ENCODE assay signal across 8 cellular contexts in the genomic region with DNA sequence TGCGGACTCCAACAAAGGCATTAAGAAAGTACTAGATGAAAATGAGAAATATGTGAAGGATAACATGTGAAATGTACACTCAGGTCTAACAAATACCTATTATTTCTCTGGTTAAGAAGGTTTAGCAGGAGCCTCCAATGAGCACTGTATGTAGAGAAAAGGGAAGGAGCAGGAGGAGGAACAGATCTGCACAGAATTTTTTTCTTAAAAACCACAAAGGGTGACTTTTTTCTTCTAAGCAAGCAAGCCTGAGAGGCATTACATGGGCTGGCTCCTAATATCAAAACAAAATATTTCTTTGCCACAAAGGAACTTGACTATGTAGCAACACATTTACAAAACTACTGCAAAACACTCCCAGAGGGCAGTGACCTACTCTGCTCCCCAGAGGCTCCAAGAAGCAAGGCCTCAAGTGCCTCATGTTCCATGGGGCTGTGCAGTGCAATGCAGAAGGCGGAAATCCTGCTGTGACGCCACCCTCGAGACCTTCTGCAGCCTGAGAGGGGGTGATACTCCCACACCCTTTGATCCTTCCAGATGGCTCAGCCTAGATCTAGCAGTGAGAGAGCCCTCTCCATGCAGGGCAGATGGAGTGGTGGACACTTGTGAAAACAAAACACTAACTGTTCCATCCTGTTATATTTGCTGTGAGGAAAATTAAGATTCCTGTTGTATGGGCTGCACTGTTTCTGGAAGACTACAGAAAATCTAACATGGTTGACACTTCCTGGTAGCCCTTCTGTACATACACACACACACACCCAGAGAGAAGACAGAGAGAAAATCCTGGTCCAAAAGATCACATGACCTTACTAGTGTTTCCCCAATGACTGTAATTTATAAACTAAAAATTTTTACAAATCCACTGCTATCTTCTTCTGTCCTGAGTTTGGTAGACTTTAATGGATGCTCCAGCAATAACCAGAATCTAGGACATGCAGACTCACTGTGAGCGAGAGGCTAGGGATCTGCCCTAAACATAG. TPM values are rescaled to one million over a fixed set of nuclear protein-coding genes. Genes with fewer than 3 reads are reported as not detected.
DNase-seq lines count a peak whose midpoint lies in the region; ATAC-seq, FAIRE-seq and TF ChIP-seq lines count a peak whose summit lies in the region.

No MANE protein-coding gene starts in this region.

- H3K27me3 ChIP-seq in sigmoid colon = no peaks in the 10 kb centered on the region

- H3K4me1 ChIP-seq in sigmoid colon = peaks cover 0 to 7% (median 3%) of the 10 kb centered on the region in 4 donors

- DNase-seq in GM04504 (ENCODE audit: low read depth) = peak; percentile 43
- DNase-seq in UCSD-AML1 (lab: John Stamatoyannopoulos, UW; ENCODE audit: unreplicated experiment) = peak; percentile 82
- peak; percentile 76 for DNase-seq in Right ventricle myocardium superior
- peak; percentile 78 for DNase-seq in sigmoid colon
- no peak for DNase-seq in frontal cortex (ENCODE audit: low spot score in 2 of 2)

- no peaks in the 10 kb centered on the region for H3K9me3 ChIP-seq in sigmoid colon

- no peak overlapping the region for H3K4me3 ChIP-seq in sigmoid colon

- peak; percentile 80 for ATAC-seq in Right ventricle myocardium superior (ENCODE audit: poor library complexity)
- ATAC-seq in GM21737 (IDR thresholded peaks at IDR 0.05; ENCODE audit: unreplicated experiment) = no peak
- no peak for ATAC-seq in esophagus mucosa
- ATAC-seq in HG02623 (IDR thresholded peaks at IDR 0.05; ENCODE audit: unreplicated experiment) = no peak

- H3K36me3 ChIP-seq in sigmoid colon = peaks cover 0 to 18% (median 0%) of the 10 kb centered on the region in 4 donors

- no peak for FAIRE-seq in frontal cortex (lab: Jason Lieb, UNC)

- peak overlapping the region in 3 of 4 donors; percentile 11 to 29 (median 19) for H3K27ac ChIP-seq in sigmoid colon

- no peak for TF ChIP-seq POLR2A in sigmoid colon (IDR thresholded peaks at IDR 0.05)

- intact Hi-C loops in Right ventricle myocardium superior (cut with DNase I) = no loop called here
- intact Hi-C loops in sigmoid colon (cut with DNase I) = no loop called here

- no peak for TF ChIP-seq EP300 in sigmoid colon (IDR thresholded peaks at IDR 0.05)

- TF ChIP-seq CTCF in sigmoid colon (IDR thresholded peaks at IDR 0.05) = no peak

- WGBS in sigmoid colon, 2 donors = 63 to 86% methylated on average over 5 of the region's 5 CpGs

RNA-seq across cellular contexts. Expression of a gene that starts 36.0 kb away (rescaled TPM):
- total RNA-seq in Right ventricle myocardium superior (19.1 TPM), sigmoid colon (10 to 100 TPM; 16.8 to 34.3 (median 27.6) TPM), frontal cortex (23.2 TPM), esophagus mucosa (30.6 TPM)
- 10 to 100 TPM; 22.9 to 39.0 (median 23.7) TPM for polyA plus RNA-seq in sigmoid colon

RNA-seq across cellular contexts. Expression of a gene that starts 48.2 kb away (rescaled TPM):
- total RNA-seq in Right ventricle myocardium superior = 45.7 TPM
- total RNA-seq in sigmoid colon = 10 to 100 TPM in 2 of 4 donors, 1 to 10 TPM in 2; 6.9 to 12.1 (median 9.4) TPM
- polyA plus RNA-seq in sigmoid colon = 100 to 1,000 TPM in 2 of 3 donors, 10 to 100 TPM in 1; 89.7 to 311 (median 111) TPM
- 24.5 TPM for total RNA-seq in frontal cortex
- total RNA-seq in esophagus mucosa = 244 TPM

Comparison
In these comparisons a context has a peak if more than half of its experiments do, and no peak if none do; other contexts are left out.
1. DNase-seq: peak in GM04504 (single experiment), UCSD-AML1 (single experiment), Right ventricle myocardium superior (single experiment) and sigmoid colon (single experiment); none in frontal cortex (0 of 2).